ENCODE assay signal across 1 cellular context in the genomic region with DNA sequence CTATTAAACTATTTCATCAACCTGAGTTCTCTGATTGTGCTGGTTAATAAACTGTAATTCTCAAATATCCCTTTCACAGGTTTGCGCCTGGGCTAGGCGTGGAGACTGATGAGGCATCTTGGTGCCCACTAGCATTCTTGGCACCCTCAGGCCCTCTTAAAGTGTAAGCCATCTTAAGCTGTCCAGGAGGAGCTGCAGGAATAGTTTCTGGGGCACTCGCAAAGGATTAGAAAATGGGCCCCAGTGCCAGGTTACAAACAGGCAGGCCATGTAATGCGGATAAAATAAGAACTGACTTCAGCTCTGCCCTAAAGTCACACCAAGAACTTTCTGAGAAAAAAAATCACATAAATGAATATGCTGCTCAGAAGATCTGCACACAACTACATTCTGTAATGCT.
TF ChIP-seq lines count a peak whose summit lies in the region.

No MANE protein-coding gene starts in this region.

TF ChIP-seq in GM23338, 12 proteins besides CTCF, POLR2A, EP300 and RAD21 (continued from another document):
- TF ChIP-seq NANOG (IDR thresholded peaks at IDR 0.05; ENCODE audit: borderline replicate concordance) (no peak), EZH2phosphoT487 (IDR thresholded peaks at IDR 0.05; ENCODE audit: unreplicated experiment) (no peak), POLR2AphosphoS5 (IDR thresholded peaks at IDR 0.05; ENCODE audit: low read depth) (no peak), CREB1 (CRISPR knock-in tag; IDR thresholded peaks at IDR 0.05; ENCODE audit: low read depth) (no peak), ZNF331 (CRISPR knock-in tag; IDR thresholded peaks at IDR 0.05; ENCODE audit: low read depth) (no peak), STAT1 (IDR thresholded peaks at IDR 0.05; ENCODE audit: unreplicated experiment) (no peak), JUNB (IDR thresholded peaks at IDR 0.05; ENCODE audit: unreplicated experiment) (no peak), ZNF114 (CRISPR knock-in tag; IDR thresholded peaks at IDR 0.05) (no peak)
- TF ChIP-seq, protein P1, sequence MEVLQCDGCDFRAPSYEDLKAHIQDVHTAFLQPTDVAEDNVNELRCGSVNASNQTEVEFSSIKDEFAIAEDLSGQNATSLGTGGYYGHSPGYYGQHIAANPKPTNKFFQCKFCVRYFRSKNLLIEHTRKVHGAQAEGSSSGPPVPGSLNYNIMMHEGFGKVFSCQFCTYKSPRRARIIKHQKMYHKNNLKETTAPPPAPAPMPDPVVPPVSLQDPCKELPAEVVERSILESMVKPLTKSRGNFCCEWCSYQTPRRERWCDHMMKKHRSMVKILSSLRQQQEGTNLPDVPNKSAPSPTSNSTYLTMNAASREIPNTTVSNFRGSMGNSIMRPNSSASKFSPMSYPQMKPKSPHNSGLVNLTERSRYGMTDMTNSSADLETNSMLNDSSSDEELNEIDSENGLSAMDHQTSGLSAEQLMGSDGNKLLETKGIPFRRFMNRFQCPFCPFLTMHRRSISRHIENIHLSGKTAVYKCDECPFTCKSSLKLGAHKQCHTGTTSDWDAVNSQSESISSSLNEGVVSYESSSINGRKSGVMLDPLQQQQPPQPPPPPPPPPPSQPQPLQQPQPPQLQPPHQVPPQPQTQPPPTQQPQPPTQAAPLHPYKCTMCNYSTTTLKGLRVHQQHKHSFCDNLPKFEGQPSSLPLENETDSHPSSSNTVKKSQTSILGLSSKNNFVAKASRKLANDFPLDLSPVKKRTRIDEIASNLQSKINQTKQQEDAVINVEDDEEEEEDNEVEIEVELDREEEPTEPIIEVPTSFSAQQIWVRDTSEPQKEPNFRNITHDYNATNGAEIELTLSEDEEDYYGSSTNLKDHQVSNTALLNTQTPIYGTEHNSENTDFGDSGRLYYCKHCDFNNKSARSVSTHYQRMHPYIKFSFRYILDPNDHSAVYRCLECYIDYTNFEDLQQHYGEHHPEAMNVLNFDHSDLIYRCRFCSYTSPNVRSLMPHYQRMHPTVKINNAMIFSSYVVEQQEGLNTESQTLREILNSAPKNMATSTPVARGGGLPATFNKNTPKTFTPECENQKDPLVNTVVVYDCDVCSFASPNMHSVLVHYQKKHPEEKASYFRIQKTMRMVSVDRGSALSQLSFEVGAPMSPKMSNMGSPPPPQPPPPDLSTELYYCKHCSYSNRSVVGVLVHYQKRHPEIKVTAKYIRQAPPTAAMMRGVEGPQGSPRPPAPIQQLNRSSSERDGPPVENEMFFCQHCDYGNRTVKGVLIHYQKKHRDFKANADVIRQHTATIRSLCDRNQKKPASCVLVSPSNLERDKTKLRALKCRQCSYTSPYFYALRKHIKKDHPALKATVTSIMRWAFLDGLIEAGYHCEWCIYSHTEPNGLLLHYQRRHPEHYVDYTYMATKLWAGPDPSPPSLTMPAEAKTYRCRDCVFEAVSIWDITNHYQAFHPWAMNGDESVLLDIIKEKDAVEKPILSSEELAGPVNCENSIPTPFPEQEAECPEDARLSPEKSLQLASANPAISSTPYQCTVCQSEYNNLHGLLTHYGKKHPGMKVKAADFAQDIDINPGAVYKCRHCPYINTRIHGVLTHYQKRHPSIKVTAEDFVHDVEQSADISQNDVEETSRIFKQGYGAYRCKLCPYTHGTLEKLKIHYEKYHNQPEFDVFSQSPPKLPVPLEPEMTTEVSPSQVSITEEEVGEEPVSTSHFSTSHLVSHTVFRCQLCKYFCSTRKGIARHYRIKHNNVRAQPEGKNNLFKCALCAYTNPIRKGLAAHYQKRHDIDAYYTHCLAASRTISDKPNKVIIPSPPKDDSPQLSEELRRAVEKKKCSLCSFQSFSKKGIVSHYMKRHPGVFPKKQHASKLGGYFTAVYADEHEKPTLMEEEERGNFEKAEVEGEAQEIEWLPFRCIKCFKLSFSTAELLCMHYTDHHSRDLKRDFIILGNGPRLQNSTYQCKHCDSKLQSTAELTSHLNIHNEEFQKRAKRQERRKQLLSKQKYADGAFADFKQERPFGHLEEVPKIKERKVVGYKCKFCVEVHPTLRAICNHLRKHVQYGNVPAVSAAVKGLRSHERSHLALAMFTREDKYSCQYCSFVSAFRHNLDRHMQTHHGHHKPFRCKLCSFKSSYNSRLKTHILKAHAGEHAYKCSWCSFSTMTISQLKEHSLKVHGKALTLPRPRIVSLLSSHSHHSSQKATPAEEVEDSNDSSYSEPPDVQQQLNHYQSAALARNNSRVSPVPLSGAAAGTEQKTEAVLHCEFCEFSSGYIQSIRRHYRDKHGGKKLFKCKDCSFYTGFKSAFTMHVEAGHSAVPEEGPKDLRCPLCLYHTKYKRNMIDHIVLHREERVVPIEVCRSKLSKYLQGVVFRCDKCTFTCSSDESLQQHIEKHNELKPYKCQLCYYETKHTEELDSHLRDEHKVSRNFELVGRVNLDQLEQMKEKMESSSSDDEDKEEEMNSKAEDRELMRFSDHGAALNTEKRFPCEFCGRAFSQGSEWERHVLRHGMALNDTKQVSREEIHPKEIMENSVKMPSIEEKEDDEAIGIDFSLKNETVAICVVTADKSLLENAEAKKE (CRISPR knock-in tag; IDR thresholded peaks at IDR 0.05): no peak
